In the genomic region with DNA sequence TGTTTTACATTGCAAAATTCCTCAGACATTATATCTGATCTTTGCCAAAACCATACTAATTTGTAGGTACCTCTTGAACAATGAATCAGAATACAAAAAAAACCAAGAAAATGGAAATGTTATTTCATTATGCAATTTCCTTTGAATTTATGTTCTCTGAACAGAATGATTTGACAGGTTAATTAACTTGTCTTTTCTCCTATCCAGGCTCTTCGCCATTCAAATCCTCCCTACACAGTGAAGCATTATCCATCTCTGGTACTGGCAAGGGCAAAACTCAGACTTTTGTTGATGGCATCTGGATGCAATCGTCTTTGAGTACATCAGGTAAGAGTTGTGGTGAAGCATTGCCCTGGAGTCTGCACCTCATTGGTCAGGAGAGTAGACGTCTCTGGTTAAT, we compare ENCODE assay signal across 28 cellular contexts.
"Had no signal": no experiment of that assay in that cellular context is flagged by ENCODE, and none has a peak within 500 bp of the region (broad histone marks: within the 10 kb centered on the region; RNA-seq: fewer than 3 reads in every experiment).

No MANE protein-coding gene starts in this region.

- H3K4me1 Mint-ChIP-seq: activated CD4-positive, alpha-beta T cell treated with anti-CD3 and anti-CD28 coated beads, Interleukin-2, amount 10 ng/mL, durations not matched to agents 7 days and 5 days; activated T-helper 17 cell treated with anti-CD3 and anti-CD28 coated beads, Interleukin-2, amount 50 U/mL, for 72 hours; brain; T-cell had no signal

- H3K9me3 ChIP-seq: Peyer's patch, SJSA1 had no signal

- H3K27ac ChIP-seq: Peyer's patch, SJSA1, VCaP had no signal

- H3K27me3 ChIP-seq: Peyer's patch, SJSA1 had no signal

- H3K4me3 Mint-ChIP-seq: activated CD4-positive, alpha-beta memory T cell treated with anti-CD3 and anti-CD28 coated beads for 36 hours; activated CD4-positive, alpha-beta T cell treated with anti-CD3 and anti-CD28 coated beads, Interleukin-2, amount 10 ng/mL, durations not matched to agents 7 days and 5 days; activated naive CD4-positive, alpha-beta T cell treated with anti-CD3 and anti-CD28 coated beads for 36 hours; activated naive CD8-positive, alpha-beta T cell; activated T-helper 17 cell treated with anti-CD3 and anti-CD28 coated beads, Interleukin-2, amount 50 U/mL, for 72 hours; brain; T-cell had no signal

- H3K4me1 ChIP-seq: Peyer's patch, SJSA1 had no signal

- H3K27ac Mint-ChIP-seq: activated CD4-positive, alpha-beta memory T cell treated with anti-CD3 and anti-CD28 coated beads for 36 hours; activated CD4-positive, alpha-beta T cell treated with anti-CD3 and anti-CD28 coated beads, Interleukin-2, amount 10 ng/mL, durations not matched to agents 7 days and 5 days; activated naive CD4-positive, alpha-beta T cell treated with anti-CD3 and anti-CD28 coated beads for 36 hours; activated naive CD8-positive, alpha-beta T cell; activated T-helper 17 cell treated with anti-CD3 and anti-CD28 coated beads, Interleukin-2, amount 50 U/mL, for 72 hours; brain; T-cell had no signal

- H3K27me3 Mint-ChIP-seq: activated CD4-positive, alpha-beta memory T cell treated with anti-CD3 and anti-CD28 coated beads for 36 hours; activated CD4-positive, alpha-beta T cell treated with anti-CD3 and anti-CD28 coated beads, Interleukin-2, amount 10 ng/mL, durations not matched to agents 7 days and 5 days; activated naive CD8-positive, alpha-beta T cell; activated T-helper 17 cell treated with anti-CD3 and anti-CD28 coated beads, Interleukin-2, amount 50 U/mL, for 72 hours; T-cell had no signal

- H3K36me3 ChIP-seq: Peyer's patch, SJSA1 had no signal

- ATAC-seq: activated T-helper 17 cell treated with anti-CD3 and anti-CD28 coated beads, Interleukin-2, amount 50 U/mL, for 72 hours; K562; T-cell had no signal

- H3K36me3 Mint-ChIP-seq: activated CD4-positive, alpha-beta memory T cell treated with anti-CD3 and anti-CD28 coated beads for 36 hours; activated naive CD8-positive, alpha-beta T cell; brain; T-cell had no signal

- H3K4me3 ChIP-seq: K562, Peyer's patch, SJSA1 had no signal

- H3K9me3 Mint-ChIP-seq: activated CD4-positive, alpha-beta T cell treated with anti-CD3 and anti-CD28 coated beads, Interleukin-2, amount 10 ng/mL, durations not matched to agents 7 days and 5 days; activated naive CD4-positive, alpha-beta T cell treated with anti-CD3 and anti-CD28 coated beads for 36 hours; activated T-helper 17 cell treated with anti-CD3 and anti-CD28 coated beads, Interleukin-2, amount 50 U/mL, for 72 hours; brain had no signal

- DNase-seq: activated CD4-positive, alpha-beta memory T cell treated with anti-CD3 and anti-CD28 coated beads for 36 hours; activated CD4-positive, alpha-beta T cell treated with anti-CD3 and anti-CD28 coated beads, Interleukin-2, amount 10 ng/mL, durations not matched to agents 7 days and 5 days; activated CD4-positive, CD25-positive, alpha-beta regulatory T cell; activated gamma-delta T cell; activated naive CD4-positive, alpha-beta T cell treated with anti-CD3 and anti-CD28 coated beads for 36 hours; activated T-cell treated with anti-CD3 and anti-CD28 coated beads for 4 hours; activated T-cell treated with anti-CD3 and anti-CD28 coated beads, Interleukin-2, amount 50 U/mL, for 48 hours; amygdala; Karpas-422; MM.1S; NCI-H1048; NCI-H1417 treated with DMSO at 0.1 percent for 48 hours; NCI-H187 treated with DMSO at 0.1 percent for 48 hours; NCI-H2081 treated with DMSO at 0.1 percent for 48 hours; NCI-H345; NCI-H510A; NCI-H526 treated with DMSO at 0.1 percent for 48 hours; Peyer's patch; SHP77; T-cell; T-helper 2 cell; T1000 had no signal
